18 cellular contexts compared by ENCODE assay signal in the genomic region with DNA sequence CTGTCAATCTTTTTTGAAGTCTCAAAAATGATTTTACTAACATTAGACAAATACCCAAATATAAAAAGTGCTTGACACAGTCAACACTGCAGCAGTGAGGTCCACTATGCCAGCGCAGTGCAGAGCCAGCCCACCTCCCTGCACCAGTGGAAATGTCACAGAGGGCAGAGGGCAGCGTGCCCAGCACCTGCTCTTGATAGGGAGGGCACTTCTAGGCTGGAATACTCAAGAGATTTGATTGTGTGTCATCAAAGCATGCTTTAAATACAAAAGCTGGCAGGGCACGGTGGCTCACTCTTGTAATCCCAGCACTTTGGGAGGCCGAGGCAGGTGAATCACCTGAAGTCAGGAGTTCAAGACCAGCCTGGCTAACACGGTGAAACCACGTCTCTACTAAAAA.
DNase-seq lines count a peak whose midpoint lies in the region; ATAC-seq and TF ChIP-seq lines count a peak whose summit lies in the region.
"Had no signal": no experiment of that assay in that cellular context is flagged by ENCODE, and none has a peak within 500 bp of the region (broad histone marks: within the 10 kb centered on the region; RNA-seq: fewer than 3 reads in every experiment).

No MANE protein-coding gene starts in this region.

- H3K9me3 Mint-ChIP-seq in glutamatergic neuron (ENCODE audit: unreplicated experiment) = peaks cover 40% of the 10 kb centered on the region
- H3K9me3 Mint-ChIP-seq in naive thymus-derived CD8-positive, alpha-beta T cell = no peaks in the 10 kb centered on the region
- H3K9me3 Mint-ChIP-seq: activated CD4-positive, alpha-beta T cell treated with anti-CD3 and anti-CD28 coated beads, Interleukin-2, amount 10 ng/mL, durations not matched to agents 24 days and 14 days had no signal

- peak overlapping the region; percentile 66 for H3K27ac ChIP-seq in upper lobe of right lung
- H3K27ac ChIP-seq: testis had no signal

- intact Hi-C loops in Right ventricle myocardium superior (cut with DNase I) (no loop called here), left cardiac atrium (cut with DNase I) (loop anchor here in 1 of 2 donors (10.0 kb wide), 1 partner anchor 150 kb away; the partner anchor contains the start of gene SPG7), upper lobe of right lung (cut with DNase I) (no loop called here)

- H3K27ac Mint-ChIP-seq in glutamatergic neuron (ENCODE audit: unreplicated experiment) = peak overlapping the region; percentile 44
- peak overlapping the region in 7 of 10 donors; percentile 4 to 65 (median 59) for H3K27ac Mint-ChIP-seq in naive thymus-derived CD8-positive, alpha-beta T cell
- H3K27ac Mint-ChIP-seq: activated CD4-positive, alpha-beta T cell treated with anti-CD3 and anti-CD28 coated beads, Interleukin-2, amount 10 ng/mL, durations not matched to agents 24 days and 14 days had no signal

- no peaks in the 10 kb centered on the region for H3K9me3 ChIP-seq in upper lobe of right lung
- H3K9me3 ChIP-seq: testis had no signal

- H3K4me1 ChIP-seq in upper lobe of right lung = peaks cover 62% of the 10 kb centered on the region

- peaks cover 22% of the 10 kb centered on the region for H3K27me3 Mint-ChIP-seq in glutamatergic neuron (ENCODE audit: unreplicated experiment)
- no peaks in the 10 kb centered on the region for H3K27me3 Mint-ChIP-seq in naive thymus-derived CD8-positive, alpha-beta T cell
- H3K27me3 Mint-ChIP-seq: activated CD4-positive, alpha-beta T cell treated with anti-CD3 and anti-CD28 coated beads, Interleukin-2, amount 10 ng/mL, durations not matched to agents 24 days and 14 days had no signal

- POLR2A ChIA-PET in naive thymus-derived CD8-positive, alpha-beta T cell (lab: Charles Lee) = no interaction called here

- TF ChIP-seq CTCF in glutamatergic neuron (IDR thresholded peaks at IDR 0.05; ENCODE audit: partially characterized antibody, unreplicated experiment) (no peak), upper lobe of right lung (IDR thresholded peaks at IDR 0.05) (no peak)

- peaks cover 3% of the 10 kb centered on the region for H3K36me3 Mint-ChIP-seq in glutamatergic neuron (ENCODE audit: unreplicated experiment)
- H3K36me3 Mint-ChIP-seq in naive thymus-derived CD8-positive, alpha-beta T cell = peaks cover 0 to 20% (median 0%) of the 10 kb centered on the region in 3 donors

- ATAC-seq in Right ventricle myocardium superior (ENCODE audit: poor library complexity) (peak; percentile 74), left cardiac atrium (no peak), upper lobe of right lung (no peak), GM18498 (IDR thresholded peaks at IDR 0.05; ENCODE audit: unreplicated experiment) (no peak)
- ATAC-seq in naive thymus-derived CD8-positive, alpha-beta T cell = no peak
- ATAC-seq: Panc1, SK-N-SH treated with all-trans-retinoic acid at 6 μM for 48 hours had no signal

- H3K4me3 Mint-ChIP-seq in glutamatergic neuron (ENCODE audit: unreplicated experiment) = no peak overlapping the region
- H3K4me3 Mint-ChIP-seq in naive thymus-derived CD8-positive, alpha-beta T cell = peak overlapping the region in 5 of 10 donors; percentile 31 to 77 (median 60)
- H3K4me3 Mint-ChIP-seq: activated CD4-positive, alpha-beta T cell treated with anti-CD3 and anti-CD28 coated beads, Interleukin-2, amount 10 ng/mL, durations not matched to agents 24 days and 14 days had no signal

- no peaks in the 10 kb centered on the region for H3K36me3 ChIP-seq in upper lobe of right lung

- H3K4me1 Mint-ChIP-seq in glutamatergic neuron (ENCODE audit: low read depth, unreplicated experiment) = peaks cover 64% of the 10 kb centered on the region
- H3K4me1 Mint-ChIP-seq in naive thymus-derived CD8-positive, alpha-beta T cell = peaks cover 53 to 99% (median 95%) of the 10 kb centered on the region in 4 donors

- H3K27me3 ChIP-seq in upper lobe of right lung = no peaks in the 10 kb centered on the region
- H3K27me3 ChIP-seq: testis had no signal

- DNase-seq in Right ventricle myocardium superior = peak; percentile 76
- DNase-seq in left cardiac atrium = no peak
- DNase-seq in glutamatergic neuron = no peak
- DNase-seq in naive thymus-derived CD8-positive, alpha-beta T cell = no peak
- peak; percentile 65 for DNase-seq in upper lobe of right lung
- DNase-seq in NCI-H146 (lab: John Stamatoyannopoulos, UW) = no peak
- no peak for DNase-seq in Ammon's horn (ENCODE audit: low spot score)
- DNase-seq: activated CD4-positive, alpha-beta T cell treated with anti-CD3 and anti-CD28 coated beads, Interleukin-2, amount 10 ng/mL, durations not matched to agents 24 days and 14 days; activated naive CD4-positive, alpha-beta T cell treated with anti-CD3 and anti-CD28 coated beads, Interleukin-2, amount 50 U/mL, for 16 hours; DND-41; Kasumi-1; NCI-H1417 treated with DMSO at 0.1 percent for 48 hours; NCI-H748 treated with DMSO at 0.1 percent for 48 hours; stimulated activated CD8-positive, alpha-beta memory T cell treated with anti-CD3 and anti-CD28 coated beads, Interleukin-4, amount 100 ng/mL, for 48 hours; testis had no signal

- no peak overlapping the region for H3K4me3 ChIP-seq in upper lobe of right lung
- H3K4me3 ChIP-seq: testis had no signal

Comparison
In these comparisons a context has a peak if more than half of its experiments do, and no peak if none do; other contexts are left out.
1. DNase-seq: peak in Right ventricle myocardium superior (single experiment) and upper lobe of right lung (single experiment); none in left cardiac atrium (single experiment), glutamatergic neuron (single experiment), naive thymus-derived CD8-positive, alpha-beta T cell (0 of 10), NCI-H146 (single experiment) and Ammon's horn (single experiment).